In the genomic region with DNA sequence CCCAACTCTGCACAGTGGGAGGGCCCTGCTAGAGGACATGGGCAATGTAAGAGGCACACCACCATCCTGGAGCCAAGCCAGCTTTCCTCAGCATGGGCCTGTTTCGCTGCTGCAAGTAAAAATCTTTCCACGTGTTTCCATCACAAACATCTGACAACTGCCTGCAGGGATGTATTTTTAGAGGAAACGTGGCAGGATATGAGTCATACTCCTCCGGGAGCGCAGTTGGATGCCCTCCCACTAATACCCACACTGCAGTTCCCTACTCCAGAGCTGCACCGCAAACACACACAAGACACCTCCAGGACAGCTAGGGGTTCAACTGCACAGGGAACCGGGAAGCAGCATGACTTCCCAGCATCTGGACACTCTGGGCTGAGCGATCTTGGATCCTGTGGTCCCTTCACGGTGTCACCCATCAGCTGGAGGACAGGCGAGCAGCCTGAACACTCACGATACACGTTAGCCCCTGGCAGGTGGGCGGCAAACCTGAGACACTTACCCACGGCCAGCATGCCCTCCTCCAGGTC, we compare ENCODE assay signal across 10 cellular contexts.
DNase-seq lines count a peak whose midpoint lies in the region; ATAC-seq and TF ChIP-seq lines count a peak whose summit lies in the region.
"Had no signal": no experiment of that assay in that cellular context is flagged by ENCODE, and none has a peak within 500 bp of the region (broad histone marks: within the 10 kb centered on the region; RNA-seq: fewer than 3 reads in every experiment).

No MANE protein-coding gene starts in this region.

- peaks cover 9 to 29% of the 10 kb centered on the region in 2 donors for H3K4me1 ChIP-seq in muscle layer of duodenum (ENCODE audit: control insufficient read depth in 1 of 2, insufficient read depth in 2 of 2, low read length in 2 of 2)

- H3K27me3 ChIP-seq in muscle layer of duodenum (ENCODE audit: low read depth, low read length): no peaks in the 10 kb centered on the region

- peaks cover 64 to 71% of the 10 kb centered on the region in 2 donors for H3K36me3 ChIP-seq in muscle layer of duodenum (ENCODE audit: control insufficient read depth in 1 of 2, insufficient read depth in 2 of 2, low read length in 2 of 2)

- H3K27ac ChIP-seq in muscle layer of duodenum (ENCODE audit: low read length): peak overlapping the region; percentile 83
- H3K27ac ChIP-seq: C4-2B, VCaP had no signal

- no peak for TF ChIP-seq CTCF in GM10248 (IDR thresholded peaks at IDR 0.05; ENCODE audit: control extremely low read depth, extremely low read depth, low read depth, missing control alignments)

- ATAC-seq in HG03342 (IDR thresholded peaks at IDR 0.05; ENCODE audit: unreplicated experiment) (no peak), HG03354 (IDR thresholded peaks at IDR 0.05; ENCODE audit: poor library complexity, severe bottlenecking, unreplicated experiment) (no peak)

- POLR2A ChIA-PET in GM10248 (lab: Yijun Ruan, JAX): no interaction called here

- H3K9me3 ChIP-seq in muscle layer of duodenum (ENCODE audit: control insufficient read depth in 1 of 2, low read length in 2 of 2): no peaks in the 10 kb centered on the region

- H3K4me3 ChIP-seq in muscle layer of duodenum (ENCODE audit: low read depth in 1 of 2, low read length in 2 of 2): no peak overlapping the region

- CTCF ChIA-PET in GM10248 (lab: Yijun Ruan, JAX): no interaction called here

- peak; percentile 43 for DNase-seq in NCI-H2107 treated with DMSO at 0.1 percent for 48 hours (lab: John Stamatoyannopoulos, UW; ENCODE audit: unreplicated experiment)
- no peak for DNase-seq in NCI-H2107 (lab: John Stamatoyannopoulos, UW)
- DNase-seq in SIG-M5 (lab: John Stamatoyannopoulos, UW): peak; percentile 67
- peak; percentile 80 for DNase-seq in epidermal melanocyte (ENCODE audit: insufficient read length, low spot score)
- no peak for DNase-seq in GM10248 (ENCODE audit: extremely low spot score)

Comparison
In these comparisons a context has a peak if more than half of its experiments do, and no peak if none do; other contexts are left out.
1. DNase-seq: peak in NCI-H2107 treated with DMSO at 0.1 percent for 48 hours (single experiment), SIG-M5 (single experiment) and epidermal melanocyte (single experiment); none in NCI-H2107 (single experiment) and GM10248 (single experiment).